Comparison of ENCODE assay signal across 11 cellular contexts in genomic region chr19:19817357-19817756, GRCh38. TPM values are rescaled to one million over a fixed set of nuclear protein-coding genes. Genes with fewer than 3 reads are reported as not detected.
DNase-seq lines count a peak whose midpoint lies in the region; ATAC-seq, FAIRE-seq and TF ChIP-seq lines count a peak whose summit lies in the region.
"Had no signal": no experiment of that assay in that cellular context is flagged by ENCODE, and none has a peak within 500 bp of the region (broad histone marks: within the 10 kb centered on the region; RNA-seq: fewer than 3 reads in every experiment).

No MANE protein-coding gene starts in this region.

- DNase-seq in activated CD4-positive, alpha-beta memory T cell treated with anti-CD3 and anti-CD28 coated beads, Interleukin-2, amount 10 ng/mL, durations not matched to agents 7 days and 5 days = peak; percentile 20
- no peak for DNase-seq in astrocyte (ENCODE audit: low read depth)
- peak; percentile 35 to 49 for DNase-seq in stimulated activated CD4-positive, alpha-beta T cell treated with anti-CD3 and anti-CD28 coated beads, Interleukin-2, amount 100 ng/mL, for 24 hours
- no peak for DNase-seq in OCI-M2 (lab: John Stamatoyannopoulos, UW; ENCODE audit: unreplicated experiment)
- no peak for DNase-seq in right lobe of liver
- DNase-seq in right atrium auricular region (ENCODE audit: low spot score) = no peak
- DNase-seq: BE2C, foreskin fibroblast, NCI-H1417 treated with DMSO at 0.1 percent for 48 hours had no signal

- CTCF ChIA-PET in activated CD4-positive, alpha-beta memory T cell treated with anti-CD3 and anti-CD28 coated beads, Interleukin-2, amount 10 ng/mL, durations not matched to agents 7 days and 5 days (lab: Charles Lee) = interaction anchor here (0.7 kb wide), 1 partner anchor 42 kb away, joined by 4 read pairs; no protein-coding TSS in a partner anchor

- WGBS in right lobe of liver (ENCODE audit: insufficient coverage, low coverage, low lambda C conversion rate, missing lambda C conversion rate) = 78% methylated on average over 3 of the region's 3 CpGs

- H3K36me3 Mint-ChIP-seq in activated CD4-positive, alpha-beta memory T cell treated with anti-CD3 and anti-CD28 coated beads, Interleukin-2, amount 10 ng/mL, durations not matched to agents 7 days and 5 days (ENCODE audit: low read depth) = peaks cover 82% of the 10 kb centered on the region
- H3K36me3 Mint-ChIP-seq in astrocyte (ENCODE audit: low read depth, unreplicated experiment) = peaks cover 53% of the 10 kb centered on the region

- no peak overlapping the region for H3K4me3 Mint-ChIP-seq in activated CD4-positive, alpha-beta memory T cell treated with anti-CD3 and anti-CD28 coated beads, Interleukin-2, amount 10 ng/mL, durations not matched to agents 7 days and 5 days
- no peak overlapping the region for H3K4me3 Mint-ChIP-seq in astrocyte (ENCODE audit: unreplicated experiment)

- no peak overlapping the region for H3K9ac ChIP-seq in astrocyte (ENCODE audit: low read length)

- H3K27me3 ChIP-seq in astrocyte (ENCODE audit: insufficient read depth, low read length) = no peaks in the 10 kb centered on the region
- H3K27me3 ChIP-seq in right lobe of liver = no peaks in the 10 kb centered on the region
- no peaks in the 10 kb centered on the region for H3K27me3 ChIP-seq in right atrium auricular region
- H3K27me3 ChIP-seq: BE2C had no signal

- intact Hi-C loops in right lobe of liver (cut with DNase I) = no loop called here

- POLR2A ChIA-PET in activated CD4-positive, alpha-beta memory T cell treated with anti-CD3 and anti-CD28 coated beads, Interleukin-2, amount 10 ng/mL, durations not matched to agents 7 days and 5 days (lab: Charles Lee) = no interaction called here

- no peak overlapping the region for H2AFZ ChIP-seq in astrocyte (ENCODE audit: low read depth, low read length)

- peaks cover 6% of the 10 kb centered on the region for H4K20me1 ChIP-seq in astrocyte (ENCODE audit: insufficient read depth, low read length)

- H3K27ac Mint-ChIP-seq in activated CD4-positive, alpha-beta memory T cell treated with anti-CD3 and anti-CD28 coated beads, Interleukin-2, amount 10 ng/mL, durations not matched to agents 7 days and 5 days = no peak overlapping the region
- peak overlapping the region; percentile 12 for H3K27ac Mint-ChIP-seq in astrocyte (ENCODE audit: unreplicated experiment)

- no peak for TF ChIP-seq POLR2A in right lobe of liver (IDR thresholded peaks at IDR 0.05)

- H3K4me2 ChIP-seq in astrocyte (ENCODE audit: low read length) = no peak overlapping the region

- H3K79me2 ChIP-seq in astrocyte (ENCODE audit: insufficient read depth, low read length) = peaks cover 86% of the 10 kb centered on the region

- H3K27me3 Mint-ChIP-seq in activated CD4-positive, alpha-beta memory T cell treated with anti-CD3 and anti-CD28 coated beads, Interleukin-2, amount 10 ng/mL, durations not matched to agents 7 days and 5 days = no peaks in the 10 kb centered on the region
- no peaks in the 10 kb centered on the region for H3K27me3 Mint-ChIP-seq in astrocyte (ENCODE audit: low read depth, unreplicated experiment)

- H3K9me3 Mint-ChIP-seq in activated CD4-positive, alpha-beta memory T cell treated with anti-CD3 and anti-CD28 coated beads, Interleukin-2, amount 10 ng/mL, durations not matched to agents 7 days and 5 days = peaks cover 46% of the 10 kb centered on the region
- peaks cover 36% of the 10 kb centered on the region for H3K9me3 Mint-ChIP-seq in astrocyte (ENCODE audit: unreplicated experiment)

- H3K4me3 ChIP-seq in astrocyte (ENCODE audit: insufficient read depth, low read depth, low read length) (no peak overlapping the region), right lobe of liver (no peak overlapping the region), right atrium auricular region (no peak overlapping the region)

- H3K4me1 ChIP-seq in astrocyte (ENCODE audit: insufficient read depth, low read length) (no peaks in the 10 kb centered on the region), right lobe of liver (no peaks in the 10 kb centered on the region), right atrium auricular region (peaks cover 0 to 15% of the 10 kb centered on the region in 2 donors)
- H3K4me1 ChIP-seq: BE2C had no signal

- FAIRE-seq in astrocyte (lab: Jason Lieb, UNC) = no peak

- H3K4me1 Mint-ChIP-seq in activated CD4-positive, alpha-beta memory T cell treated with anti-CD3 and anti-CD28 coated beads, Interleukin-2, amount 10 ng/mL, durations not matched to agents 7 days and 5 days = peaks cover 29% of the 10 kb centered on the region
- no peaks in the 10 kb centered on the region for H3K4me1 Mint-ChIP-seq in astrocyte (ENCODE audit: low read depth, unreplicated experiment)

- H3K27ac ChIP-seq in astrocyte (ENCODE audit: low read depth, low read length) (no peak overlapping the region), right lobe of liver (no peak overlapping the region), right atrium auricular region (no peak overlapping the region)

- peak; percentile 39 for ATAC-seq in GM18868 (IDR thresholded peaks at IDR 0.05; ENCODE audit: unreplicated experiment)
- no peak for ATAC-seq in right lobe of liver
- no peak for ATAC-seq in HG03354 (IDR thresholded peaks at IDR 0.05; ENCODE audit: poor library complexity, severe bottlenecking, unreplicated experiment)

- H3K9me3 ChIP-seq in astrocyte (ENCODE audit: insufficient read depth, low read depth, low read length) (peaks cover 7% of the 10 kb centered on the region), right lobe of liver (peaks cover 0 to 12% (median 2%) of the 10 kb centered on the region in 4 donors), right atrium auricular region (no peaks in the 10 kb centered on the region)
- H3K9me3 ChIP-seq: BE2C had no signal

- no peak for TF ChIP-seq CTCF in astrocyte (IDR thresholded peaks at IDR 0.05; ENCODE audit: insufficient read depth, low read depth, low read length)
- no peak for TF ChIP-seq CTCF in right lobe of liver (IDR thresholded peaks at IDR 0.05)
- no peak for TF ChIP-seq CTCF in right atrium auricular region (IDR thresholded peaks at IDR 0.05)

- H3K36me3 ChIP-seq in astrocyte (ENCODE audit: insufficient read depth, low read length) (peaks cover 10% of the 10 kb centered on the region), right lobe of liver (no peaks in the 10 kb centered on the region), right atrium auricular region (no peaks in the 10 kb centered on the region)

RNA-seq across cellular contexts. Expression of gene ZNF506, which starts 4.2 kb away (rescaled TPM):
- total RNA-seq in activated CD4-positive, alpha-beta memory T cell treated with anti-CD3 and anti-CD28 coated beads, Interleukin-2, amount 10 ng/mL, durations not matched to agents 7 days and 5 days = 10 to 100 TPM; 24.6 to 25.5 TPM
- 12.3 and 12.9 TPM in 2 replicates for total RNA-seq in astrocyte
- 1 to 10 TPM; 2.2 to 8.6 (median 3.2) TPM for total RNA-seq in right lobe of liver
- total RNA-seq in right atrium auricular region = 10 to 100 TPM; 14.2 to 18.2 TPM

RNA-seq across cellular contexts. Expression of gene ZNF253, which starts 48.3 kb away (rescaled TPM):
- total RNA-seq in activated CD4-positive, alpha-beta memory T cell treated with anti-CD3 and anti-CD28 coated beads, Interleukin-2, amount 10 ng/mL, durations not matched to agents 7 days and 5 days = 10 to 100 TPM; 12.9 to 14.7 TPM
- total RNA-seq in astrocyte = 7.6 and 11.1 TPM in 2 replicates
- total RNA-seq in right lobe of liver = 1 to 10 TPM; 3.6 to 6.7 (median 4.4) TPM
- 1 to 10 TPM; 5.0 to 6.6 TPM for total RNA-seq in right atrium auricular region

Comparison
In these comparisons a context has a peak if more than half of its experiments do, and no peak if none do; other contexts are left out.
1. DNase-seq: peak in activated CD4-positive, alpha-beta memory T cell treated with anti-CD3 and anti-CD28 coated beads, Interleukin-2, amount 10 ng/mL, durations not matched to agents 7 days and 5 days (single experiment) and stimulated activated CD4-positive, alpha-beta T cell treated with anti-CD3 and anti-CD28 coated beads, Interleukin-2, amount 100 ng/mL, for 24 hours (2 of 2); none in astrocyte (single experiment), OCI-M2 (single experiment), right lobe of liver (0 of 3) and right atrium auricular region (single experiment).